19 cellular contexts compared by ENCODE assay signal in the genomic region with DNA sequence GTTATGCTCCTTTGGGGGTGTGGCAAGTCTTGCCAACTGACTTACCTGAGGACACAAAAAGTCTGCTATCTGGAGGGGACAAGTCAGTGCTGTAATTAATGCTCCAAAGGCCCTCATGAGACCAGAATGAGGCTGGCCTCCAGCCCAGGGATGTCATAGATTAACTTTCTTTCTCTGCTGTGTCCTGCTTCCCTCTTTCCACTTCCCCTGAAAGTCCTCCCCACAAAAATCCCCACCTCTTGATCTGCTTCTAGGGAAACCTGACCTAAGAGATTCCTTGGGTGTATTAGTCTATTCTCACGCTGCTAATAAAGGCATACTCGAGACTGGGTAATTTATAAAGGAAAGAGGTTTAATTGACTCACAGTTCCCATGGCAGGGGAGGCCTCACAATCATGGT. TPM values are rescaled to one million over a fixed set of nuclear protein-coding genes. Genes with fewer than 3 reads are reported as not detected.
"Had no signal": no experiment of that assay in that cellular context is flagged by ENCODE, and none has a peak within 500 bp of the region (broad histone marks: within the 10 kb centered on the region; RNA-seq: fewer than 3 reads in every experiment).

No MANE protein-coding gene starts in this region.

- H3K9me2 ChIP-seq: SK-N-SH had no signal

- H3K36me3 ChIP-seq: gastroesophageal sphincter, neutrophil, pancreas, thoracic aorta had no signal

- DNase-seq: activated CD4-positive, alpha-beta T cell treated with anti-CD3 and anti-CD28 coated beads, Interleukin-2, amount 10 ng/mL, durations not matched to agents 24 days and 14 days; activated CD4-positive, CD25-positive, alpha-beta regulatory T cell; activated CD8-positive, alpha-beta T cell treated with anti-CD3 and anti-CD28 coated beads, Interleukin-2, amount 10 ng/mL, durations not matched to agents 7 days and 5 days; anterior cingulate cortex; caudate nucleus; cortex of kidney; effector CD8-positive, alpha-beta T cell; SK-N-SH; T-helper 9 cell had no signal

- H3K27me3 ChIP-seq: neutrophil, pancreas had no signal

- H3K4me1 Mint-ChIP-seq: activated CD4-positive, alpha-beta T cell treated with anti-CD3 and anti-CD28 coated beads, Interleukin-2, amount 10 ng/mL, durations not matched to agents 24 days and 14 days; brain; stimulated activated effector memory CD8-positive, alpha-beta T cell treated with anti-CD3 and anti-CD28 coated beads, Interleukin-12 subunit alpha, Interleukin-12 subunit beta, amount 100 ng/mL, for 72 hours had no signal

- H3K9me3 ChIP-seq: neutrophil, pancreas, SK-N-SH had no signal

- H3K27me3 Mint-ChIP-seq: natural killer cell treated with Interleukin-12 subunit alpha and Interleukin-12 subunit beta and Interleukin-15 and Interleukin-18, amount 100 ng/mL, for 72 hours had no signal

- H3K4me2 ChIP-seq: SK-N-SH had no signal

- H3K27ac ChIP-seq: gastroesophageal sphincter, neutrophil, pancreas, thoracic aorta had no signal

- H3K4me3 Mint-ChIP-seq: activated CD4-positive, alpha-beta T cell treated with anti-CD3 and anti-CD28 coated beads, Interleukin-2, amount 10 ng/mL, durations not matched to agents 24 days and 14 days; activated CD8-positive, alpha-beta T cell treated with anti-CD3 and anti-CD28 coated beads, Interleukin-2, amount 10 ng/mL, durations not matched to agents 7 days and 5 days; brain; natural killer cell treated with Interleukin-12 subunit alpha and Interleukin-12 subunit beta and Interleukin-15 and Interleukin-18, amount 100 ng/mL, for 72 hours; stimulated activated effector memory CD8-positive, alpha-beta T cell treated with anti-CD3 and anti-CD28 coated beads, Interleukin-12 subunit alpha, Interleukin-12 subunit beta, amount 100 ng/mL, for 72 hours had no signal

- H3K4me1 ChIP-seq: gastroesophageal sphincter, pancreas had no signal

- ATAC-seq: activated CD8-positive, alpha-beta T cell treated with anti-CD3 and anti-CD28 coated beads, Interleukin-2, amount 10 ng/mL, durations not matched to agents 7 days and 5 days; esophagus mucosa; gastroesophageal sphincter; natural killer cell treated with Interleukin-12 subunit alpha and Interleukin-12 subunit beta and Interleukin-15 and Interleukin-18, amount 100 ng/mL, for 72 hours; pancreas; sciatic nerve; stimulated activated effector memory CD8-positive, alpha-beta T cell treated with anti-CD3 and anti-CD28 coated beads, Interleukin-12 subunit alpha, Interleukin-12 subunit beta, amount 100 ng/mL, for 72 hours had no signal

- H3K4me3 ChIP-seq: gastroesophageal sphincter, pancreas, thoracic aorta had no signal

- H3K27ac Mint-ChIP-seq: activated CD4-positive, alpha-beta T cell treated with anti-CD3 and anti-CD28 coated beads, Interleukin-2, amount 10 ng/mL, durations not matched to agents 24 days and 14 days; activated CD8-positive, alpha-beta T cell treated with anti-CD3 and anti-CD28 coated beads, Interleukin-2, amount 10 ng/mL, durations not matched to agents 7 days and 5 days; activated T-helper 2 cell treated with anti-CD3 and anti-CD28 coated beads, Interferon-gamma antibody, Interleukin-2, Interleukin-4, amounts not matched to agents 10 μg/mL and 5 μg/mL and 100 μg/mL, durations not matched to agents 14 hours and 24 hours and 36 hours; brain; natural killer cell treated with Interleukin-12 subunit alpha and Interleukin-12 subunit beta and Interleukin-15 and Interleukin-18, amount 100 ng/mL, for 72 hours; stimulated activated effector memory CD8-positive, alpha-beta T cell treated with anti-CD3 and anti-CD28 coated beads, Interleukin-12 subunit alpha, Interleukin-12 subunit beta, amount 100 ng/mL, for 72 hours had no signal

RNA-seq across cellular contexts. Expression of a gene that starts 39.2 kb away (rescaled TPM):
- polyA plus RNA-seq: SK-N-SH had no signal
